Comparison of ENCODE assay signal across 11 cellular contexts in the genomic region with DNA sequence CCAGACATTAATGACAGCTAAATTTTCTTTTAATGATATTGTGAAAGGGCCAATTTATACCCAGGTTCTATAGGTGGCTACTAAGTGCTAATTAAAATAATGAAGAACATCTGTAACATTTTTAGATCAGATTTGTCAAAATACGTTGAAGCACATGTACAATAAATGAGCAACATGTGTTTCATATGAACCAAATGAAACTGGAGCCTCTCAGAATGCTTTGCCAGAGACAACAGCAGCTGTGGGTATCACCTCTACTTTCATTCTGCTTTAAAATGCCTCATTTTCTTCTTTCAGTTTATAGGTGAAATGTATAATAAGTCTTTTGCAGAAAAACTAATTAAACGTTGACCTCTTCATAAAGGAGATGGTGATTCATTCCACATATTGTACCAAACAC.
DNase-seq lines count a peak whose midpoint lies in the region; ATAC-seq lines count a peak whose summit lies in the region.
"Had no signal": no experiment of that assay in that cellular context is flagged by ENCODE, and none has a peak within 500 bp of the region (broad histone marks: within the 10 kb centered on the region; RNA-seq: fewer than 3 reads in every experiment).

No MANE protein-coding gene starts in this region.

- DNase-seq in DMS 273 treated with DMSO at 0.1 percent for 48 hours (lab: John Stamatoyannopoulos, UW), result peak; percentile 32
- peak; percentile 71 for DNase-seq in NCI-H69 (lab: John Stamatoyannopoulos, UW)
- no peak for DNase-seq in NCI-H345 treated with DMSO at 0.1 percent for 48 hours (lab: John Stamatoyannopoulos, UW; ENCODE audit: unreplicated experiment)
- DNase-seq in EL, result no peak
- DNase-seq in midbrain (lab: John Stamatoyannopoulos, UW), result no peak
- no peak for DNase-seq in NCI-H2227 (lab: John Stamatoyannopoulos, UW; ENCODE audit: unreplicated experiment)
- DNase-seq: adrenal gland, colonic mucosa, tibial artery had no signal

- ATAC-seq in GM19455 (IDR thresholded peaks at IDR 0.05; ENCODE audit: unreplicated experiment), result peak; percentile 95
- peak; percentile 84 for ATAC-seq in HG02852 (IDR thresholded peaks at IDR 0.05; ENCODE audit: unreplicated experiment)

Comparison
In these comparisons a context has a peak if more than half of its experiments do, and no peak if none do; other contexts are left out.
1. DNase-seq: peak in DMS 273 treated with DMSO at 0.1 percent for 48 hours (single experiment) and NCI-H69 (single experiment); none in NCI-H345 treated with DMSO at 0.1 percent for 48 hours (single experiment), EL (single experiment), midbrain (single experiment) and NCI-H2227 (single experiment).